In the genomic region with DNA sequence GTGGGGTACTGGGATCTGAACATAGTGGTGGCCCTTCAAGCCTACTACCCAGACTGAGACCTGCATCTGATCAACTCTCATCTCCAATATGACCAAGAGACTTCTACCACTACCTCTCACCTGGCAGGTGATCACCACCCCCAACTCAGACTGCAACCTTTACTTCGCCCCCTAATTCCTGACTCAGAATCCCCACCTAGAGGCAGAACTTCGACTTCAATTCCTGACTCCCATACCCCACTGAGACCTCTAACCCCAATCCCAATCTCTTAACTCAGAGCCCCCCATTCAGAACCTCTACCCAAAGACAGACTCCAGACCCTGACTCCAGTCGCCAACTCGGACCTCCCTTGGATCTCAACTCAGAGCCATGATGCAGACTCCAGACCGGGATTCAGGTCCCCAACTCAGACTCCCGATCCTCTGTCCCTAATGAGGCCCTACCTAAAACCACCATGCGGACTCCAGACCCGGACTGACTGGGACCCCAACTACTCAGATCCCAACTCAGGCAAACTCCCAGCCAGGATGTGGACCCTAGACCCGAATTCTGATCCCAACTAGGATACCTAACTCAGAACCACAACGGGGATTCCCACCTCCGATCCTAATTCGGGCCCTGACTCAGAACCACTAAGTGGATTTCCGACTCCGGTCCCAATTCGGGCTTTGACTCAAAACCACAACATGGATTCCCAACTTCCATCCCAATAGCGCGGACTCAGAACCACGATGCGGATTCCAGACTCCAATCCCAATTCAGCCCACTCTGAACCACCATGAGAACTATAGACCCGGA, we compare ENCODE assay signal across 8 cellular contexts.
DNase-seq lines count a peak whose midpoint lies in the region.

No MANE protein-coding gene starts in this region.

- peak; percentile 8 for DNase-seq in DMS 273 (lab: John Stamatoyannopoulos, UW; ENCODE audit: unreplicated experiment)
- DNase-seq in DMS 273 treated with DMSO at 0.1 percent for 48 hours (lab: John Stamatoyannopoulos, UW): no peak
- peak; percentile 36 for DNase-seq in islet precursor cell
- DNase-seq in substantia nigra (lab: John Stamatoyannopoulos, UW): no peak
- no peak for DNase-seq in stimulated activated CD4-positive, alpha-beta T cell treated with anti-CD3 and anti-CD28 coated beads, Interleukin-1b, Interleukin-23, amount 100 ng/mL, for 48 hours
- DNase-seq in midbrain (lab: John Stamatoyannopoulos, UW): no peak
- DNase-seq in HUDEP-2 (lab: John Stamatoyannopoulos, UW; ENCODE audit: unreplicated experiment in 76 of 76): no peak

- H3K4me1 Mint-ChIP-seq in activated naive CD8-positive, alpha-beta T cell (ENCODE audit: low read depth): peaks cover 11% of the 10 kb centered on the region

- peak overlapping the region; percentile 63 for H3K27ac ChIP-seq in substantia nigra (ENCODE audit: low read depth, low read length, poor library complexity, severe bottlenecking)

- H3K27me3 Mint-ChIP-seq in activated naive CD8-positive, alpha-beta T cell: no peaks in the 10 kb centered on the region

- H3K9me3 Mint-ChIP-seq in activated naive CD8-positive, alpha-beta T cell (ENCODE audit: low read depth): no peaks in the 10 kb centered on the region

- no peak overlapping the region for H3K27ac Mint-ChIP-seq in activated naive CD8-positive, alpha-beta T cell

- peaks cover 7% of the 10 kb centered on the region for H3K36me3 Mint-ChIP-seq in activated naive CD8-positive, alpha-beta T cell

- peak overlapping the region; percentile 76 for H3K4me3 Mint-ChIP-seq in activated naive CD8-positive, alpha-beta T cell

Comparison
In these comparisons a context has a peak if more than half of its experiments do, and no peak if none do; other contexts are left out.
1. DNase-seq: peak in DMS 273 (single experiment) and islet precursor cell (single experiment); none in DMS 273 treated with DMSO at 0.1 percent for 48 hours (single experiment), substantia nigra (0 of 49), stimulated activated CD4-positive, alpha-beta T cell treated with anti-CD3 and anti-CD28 coated beads, Interleukin-1b, Interleukin-23, amount 100 ng/mL, for 48 hours (single experiment), midbrain (single experiment) and HUDEP-2 (0 of 76).